ENCODE assay signal across 8 cellular contexts in the genomic region with DNA sequence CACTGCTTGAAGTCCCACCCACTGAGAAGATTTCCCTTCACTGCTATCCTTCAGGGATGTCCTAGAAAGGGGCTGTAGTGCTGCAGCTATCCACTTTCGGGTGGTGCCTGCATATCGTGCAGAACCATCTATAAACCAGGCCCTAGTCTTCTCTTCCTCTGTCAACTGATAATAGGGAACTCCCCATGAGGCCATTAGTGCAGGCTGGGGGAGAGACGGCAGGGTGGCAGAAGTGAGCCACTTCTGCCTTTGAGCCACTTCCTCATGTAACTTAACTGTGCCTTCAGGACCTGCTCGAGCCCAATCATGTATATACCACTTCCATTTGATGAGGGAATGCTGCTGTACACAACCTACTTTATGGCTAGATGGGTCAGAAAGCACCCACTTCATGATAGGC. TPM values are rescaled to one million over a fixed set of nuclear protein-coding genes. Genes with fewer than 3 reads are reported as not detected.
A peak's percentile ranks its signal among the peaks of the same experiment; 100 is the strongest.
DNase-seq lines count a peak whose midpoint lies in the region; ATAC-seq and TF ChIP-seq lines count a peak whose summit lies in the region.
"Not testable (repeated sequence)": the region's sequence is repeated elsewhere in the genome, so short reads cannot be mapped to it uniquely, and the experiment has no call there.

No MANE protein-coding gene starts in this region.

- H3K4me3 Mint-ChIP-seq in activated B cell treated with CpG ODN at 0.5 μM for 24 hours = peak overlapping the region; percentile 49
- H3K4me3 Mint-ChIP-seq in naive B cell = peak overlapping the region in 6 of 8 donors; percentile 0 to 58 (median 21)

- intact Hi-C loops in activated B cell treated with CpG ODN at 0.5 μM for 24 hours (cut with micrococcal nuclease) = loop anchor here (1.0 kb wide), 4 partner anchors 17 to 266 kb away; a partner anchor contains a TSS

- H3K27ac Mint-ChIP-seq in activated B cell treated with CpG ODN at 0.5 μM for 24 hours = peak overlapping the region; percentile 90
- peak overlapping the region; percentile 84 to 97 (median 92) for H3K27ac Mint-ChIP-seq in naive B cell

- TF ChIP-seq CTCF in GM06990 (IDR thresholded peaks at IDR 0.05; ENCODE audit: insufficient read depth, low read length, poor library complexity, severe bottlenecking) (peak; percentile 26), NB4 (IDR thresholded peaks at IDR 0.05; ENCODE audit: low read depth, low read length) (peak; percentile 16)
- TF ChIP-seq CTCF in activated B cell treated with CpG ODN at 0.5 μM for 24 hours (IDR thresholded peaks at IDR 0.05) = not testable (repeated sequence)

- DNase-seq in GM06990 (ENCODE audit: extremely low read depth, insufficient read length) = not testable (repeated sequence)
- DNase-seq in NB4 (ENCODE audit: low read depth) = peak; percentile 84
- DNase-seq in activated B cell treated with CpG ODN at 0.5 μM for 24 hours = peak; percentile 29
- peak; percentile 75 for DNase-seq in naive B cell

- not testable (repeated sequence) for H3K27me3 Mint-ChIP-seq in activated B cell treated with CpG ODN at 0.5 μM for 24 hours, naive B cell

- H3K36me3 Mint-ChIP-seq in activated B cell treated with CpG ODN at 0.5 μM for 24 hours (ENCODE audit: low read depth) (peaks cover 77% of the 10 kb centered on the region), naive B cell (peaks cover 14 to 26% of the 10 kb centered on the region in 2 donors)

- not testable (repeated sequence) for H3K27me3 ChIP-seq in GM06990 (replicated peaks; ENCODE audit: control insufficient read depth, insufficient read depth, low read length)

- POLR2A ChIA-PET in activated B cell treated with CpG ODN at 0.5 μM for 24 hours (lab: Charles Lee) = interaction anchor here (0.6 to 1.6 kb wide), 3 partner anchors 17 to 82 kb away, joined by 3 to 8 read pairs (median 3); a partner anchor contains a TSS

- TF ChIP-seq POLR2A in NB4 (IDR thresholded peaks at IDR 0.05; ENCODE audit: extremely low read depth, insufficient read length) = not testable (repeated sequence)

- peaks cover 10% of the 10 kb centered on the region for H3K9me3 Mint-ChIP-seq in activated B cell treated with CpG ODN at 0.5 μM for 24 hours
- peaks cover 5 to 19% (median 14%) of the 10 kb centered on the region in 7 donors for H3K9me3 Mint-ChIP-seq in naive B cell

- peaks cover 42% of the 10 kb centered on the region for H3K4me1 Mint-ChIP-seq in activated B cell treated with CpG ODN at 0.5 μM for 24 hours
- peaks cover 37 to 64% (median 42%) of the 10 kb centered on the region in 3 donors for H3K4me1 Mint-ChIP-seq in naive B cell

- CTCF ChIA-PET in activated B cell treated with CpG ODN at 0.5 μM for 24 hours (lab: Charles Lee) = interaction anchor here (0.7 to 1.0 kb wide), 2 partner anchors 265 to 348 kb away, joined by 3 to 5 read pairs; no protein-coding TSS in a partner anchor

- H3K36me3 ChIP-seq in GM06990 (ENCODE audit: control insufficient read depth, insufficient read depth, low read length) = not testable (repeated sequence)

- H3K4me3 ChIP-seq in GM06990 (replicated peaks; ENCODE audit: low read depth, low read length); NB4 (ENCODE audit: low read depth, low read length): not testable (repeated sequence)

- ATAC-seq in GM18870 (IDR thresholded peaks at IDR 0.05; ENCODE audit: unreplicated experiment) (peak; percentile 91), GM21381 (IDR thresholded peaks at IDR 0.05; ENCODE audit: unreplicated experiment) (peak; percentile 94), HG02852 (IDR thresholded peaks at IDR 0.05; ENCODE audit: unreplicated experiment) (peak; percentile 97), HG03342 (IDR thresholded peaks at IDR 0.05; ENCODE audit: unreplicated experiment) (peak; percentile 98), activated B cell treated with CpG ODN at 0.5 μM for 24 hours (ENCODE audit: low read depth) (peak; percentile 100), naive B cell (ENCODE audit: low read depth in 2 of 2) (peak; percentile 100)

RNA-seq across cellular contexts. Expression of a gene that starts 17.4 kb away (rescaled TPM):
- total RNA-seq in activated B cell treated with CpG ODN at 0.5 μM for 24 hours = 41.2 and 55.3 TPM in 2 replicates
- polyA plus RNA-seq in naive B cell (ENCODE audit: low read depth in 6 of 6) = 10 to 100 TPM; 53.2 to 65.9 (median 55.0) TPM
